ENCODE assay signal across 10 cellular contexts in the genomic region with DNA sequence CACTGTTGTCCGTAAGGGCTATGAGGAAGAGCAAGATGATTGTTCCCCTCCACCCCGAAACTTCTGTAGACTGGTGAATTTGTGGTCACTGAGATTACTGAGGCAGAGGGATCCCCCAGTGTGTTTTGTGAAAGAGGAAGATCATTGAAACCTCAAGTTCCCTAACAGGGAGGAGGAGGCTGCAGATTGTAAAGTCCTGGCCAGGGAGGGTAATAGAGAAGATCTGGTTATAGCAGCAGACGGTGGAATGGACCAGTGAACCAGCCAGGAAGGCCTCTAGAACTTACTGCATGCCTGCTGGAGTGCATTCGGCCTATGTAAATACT. TPM values are rescaled to one million over a fixed set of nuclear protein-coding genes. Genes with fewer than 3 reads are reported as not detected.
DNase-seq lines count a peak whose midpoint lies in the region; ATAC-seq and TF ChIP-seq lines count a peak whose summit lies in the region.
"Had no signal": no experiment of that assay in that cellular context is flagged by ENCODE, and none has a peak within 500 bp of the region (broad histone marks: within the 10 kb centered on the region; RNA-seq: fewer than 3 reads in every experiment).

No MANE protein-coding gene starts in this region.

- H3K27me3 ChIP-seq in A673 (replicated peaks; ENCODE audit: insufficient read depth, low read depth, low read length, poor library complexity) = no peaks in the 10 kb centered on the region

- POLR2A ChIA-PET in A673 (lab: Charles Lee; ENCODE audit: low non-redundant PET) = no interaction called here

- ATAC-seq in GM19463 (IDR thresholded peaks at IDR 0.05; ENCODE audit: unreplicated experiment) (peak; percentile 70), HG03103 (IDR thresholded peaks at IDR 0.05; ENCODE audit: low read depth, unreplicated experiment) (peak; percentile 78), T-helper 17 cell (peak; percentile 44)
- ATAC-seq: T-cell had no signal

- no peaks in the 10 kb centered on the region for H3K9me3 ChIP-seq in T-helper 17 cell (ENCODE audit: control insufficient read depth, low read length, poor library complexity, severe bottlenecking)
- H3K9me3 ChIP-seq in A673 (ENCODE audit: low read depth, low read length, poor library complexity, severe bottlenecking) = no peaks in the 10 kb centered on the region
- H3K9me3 ChIP-seq: heart right ventricle had no signal

- DNase-seq in GF-D8 (lab: John Stamatoyannopoulos, UW) (peak; percentile 23), T-helper 17 cell (no peak), HPDE6-E6E7 (ENCODE audit: extremely low spot score) (no peak), A673 (ENCODE audit: low spot score) (no peak)
- DNase-seq in activated naive CD4-positive, alpha-beta T cell treated with anti-CD3 and anti-CD28 coated beads, Interleukin-2, amount 50 U/mL, for 16 hours = no peak
- no peak for DNase-seq in activated CD4-positive, alpha-beta T cell treated with anti-CD3 and anti-CD28 coated beads for 1 hour
- DNase-seq: heart right ventricle had no signal

- no peak overlapping the region for H3K4me3 ChIP-seq in A673 (ENCODE audit: low read depth, low read length, poor library complexity, severe bottlenecking)
- H3K4me3 ChIP-seq: heart right ventricle had no signal

- no peaks in the 10 kb centered on the region for H3K4me1 ChIP-seq in A673 (ENCODE audit: insufficient read depth, low read length, poor library complexity, severe bottlenecking)

- CTCF ChIA-PET in A673 (lab: Charles Lee) = no interaction called here

- no peak overlapping the region for H3K27ac ChIP-seq in A673 (ENCODE audit: low read depth, low read length, poor library complexity, severe bottlenecking)
- H3K27ac ChIP-seq: heart right ventricle had no signal

- no peak overlapping the region for H3K27ac Mint-ChIP-seq in T-helper 17 cell
- H3K27ac Mint-ChIP-seq: T-cell had no signal

- H3K36me3 ChIP-seq in A673 (ENCODE audit: insufficient read depth, low read length, poor library complexity, severe bottlenecking) = peaks cover 10% of the 10 kb centered on the region

- H3K4me1 Mint-ChIP-seq in T-helper 17 cell = peaks cover 24% of the 10 kb centered on the region

- intact Hi-C loops in A673 (cut with micrococcal nuclease; ENCODE audit: unreplicated experiment) = no loop called here

- H3K4me3 Mint-ChIP-seq in T-helper 17 cell = no peak overlapping the region
- H3K4me3 Mint-ChIP-seq: T-cell had no signal

- no peaks in the 10 kb centered on the region for H3K27me3 Mint-ChIP-seq in T-helper 17 cell
- H3K27me3 Mint-ChIP-seq: T-cell had no signal

- H3K36me3 Mint-ChIP-seq in T-helper 17 cell (ENCODE audit: low read depth) = peaks cover 7% of the 10 kb centered on the region

- BruUV-seq in A673 (replicated peaks; lab: Mats Ljungman, UMichigan) = no TSS peak

- TF ChIP-seq CTCF in A673 (conservative IDR thresholded peaks at IDR 0.05; ENCODE audit: low read depth, low read length) = no peak

RNA-seq across cellular contexts. Expression of a gene that starts 31.1 kb away (rescaled TPM):
- total RNA-seq in T-helper 17 cell (10 to 100 TPM; 16.6 to 35.0 TPM), A673 (2021) (20.6 TPM in 2 replicates)
